ENCODE assay signal across 1 cellular context in genomic region chr5:139705191-139705590, GRCh38.
TF ChIP-seq lines count a peak whose summit lies in the region.

No MANE protein-coding gene starts in this region.

TF ChIP-seq in WTC11, 78 proteins besides CTCF, POLR2A, EP300 and RAD21 (continued from another document):
- no peak for TF ChIP-seq ZNF532 (CRISPR knock-in tag; IDR thresholded peaks at IDR 0.05; ENCODE audit: borderline replicate concordance)
- peak; percentile 47; the same call in 1 of the 2 replicates for TF ChIP-seq NFYB (CRISPR knock-in tag; conservative IDR thresholded peaks at IDR 0.05; ENCODE audit: low read depth)
TF ChIP-seq in WTC11: peak in this region for 1.
